In genomic region chr9:12640021-12640587, GRCh38 we compare ENCODE assay signal across 8 cellular contexts. TPM values are rescaled to one million over a fixed set of nuclear protein-coding genes. Genes with fewer than 3 reads are reported as not detected.
DNase-seq lines count a peak whose midpoint lies in the region; ATAC-seq and TF ChIP-seq lines count a peak whose summit lies in the region.

No MANE protein-coding gene starts in this region.

- no peak overlapping the region for H3K4me2 ChIP-seq in Karpas-422 (ENCODE audit: low read depth, low read length, poor library complexity, severe bottlenecking)

- H3K4me3 Mint-ChIP-seq in immature natural killer cell = no peak overlapping the region

- no peak for TF ChIP-seq POLR2A in gastroesophageal sphincter (IDR thresholded peaks at IDR 0.05)
- no peak for TF ChIP-seq POLR2A in upper lobe of left lung (IDR thresholded peaks at IDR 0.05)

- H3K4me3 ChIP-seq in Karpas-422 (ENCODE audit: low read length) (no peak overlapping the region), gastroesophageal sphincter (no peak overlapping the region), thoracic aorta (no peak overlapping the region), upper lobe of left lung (no peak overlapping the region)

- H3K79me2 ChIP-seq in Karpas-422 (ENCODE audit: low read length) = no peaks in the 10 kb centered on the region

- H3K27ac Mint-ChIP-seq in immature natural killer cell = no peak overlapping the region

- 23 to 29% methylated on average over 2 of the region's 2 CpGs for WGBS in gastroesophageal sphincter (ENCODE audit: low coverage in 1 of 2), 2 donors
- WGBS in upper lobe of left lung, 2 donors = 31 to 37% methylated on average over 2 of the region's 2 CpGs

- no peak overlapping the region for H2AFZ ChIP-seq in Karpas-422 (ENCODE audit: low read length)

- peak; percentile 11 to 57 (median 26) for TF ChIP-seq CTCF in gastroesophageal sphincter (IDR thresholded peaks at IDR 0.05)
- TF ChIP-seq CTCF in thoracic aorta (IDR thresholded peaks at IDR 0.05) = peak; percentile 43
- TF ChIP-seq CTCF in upper lobe of left lung (IDR thresholded peaks at IDR 0.05) = peak in 3 of 6 experiments; percentile 32 to 56 (median 35)

- H3K36me3 ChIP-seq in Karpas-422 (ENCODE audit: insufficient read depth, low read length) = no peaks in the 10 kb centered on the region
- no peaks in the 10 kb centered on the region for H3K36me3 ChIP-seq in gastroesophageal sphincter
- H3K36me3 ChIP-seq in thoracic aorta = no peaks in the 10 kb centered on the region
- H3K36me3 ChIP-seq in upper lobe of left lung = no peaks in the 10 kb centered on the region

- H3K9me2 ChIP-seq in Karpas-422 (replicated peaks; ENCODE audit: insufficient read depth, low read length) = no peaks in the 10 kb centered on the region

- no peaks in the 10 kb centered on the region for H4K20me1 ChIP-seq in Karpas-422 (ENCODE audit: insufficient read depth, low read depth, low read length)

- H3K27ac ChIP-seq in Karpas-422 (ENCODE audit: low read length) (no peak overlapping the region), gastroesophageal sphincter (no peak overlapping the region), thoracic aorta (no peak overlapping the region), upper lobe of left lung (no peak overlapping the region)

- peaks cover 3 to 45% (median 14%) of the 10 kb centered on the region in 6 donors for H3K9me3 Mint-ChIP-seq in immature natural killer cell

- H3K9me3 ChIP-seq in Karpas-422 (ENCODE audit: low read length) (no peaks in the 10 kb centered on the region), gastroesophageal sphincter (no peaks in the 10 kb centered on the region), thoracic aorta (no peaks in the 10 kb centered on the region), upper lobe of left lung (no peaks in the 10 kb centered on the region)

- TF ChIP-seq EP300 in gastroesophageal sphincter (IDR thresholded peaks at IDR 0.05) = no peak
- no peak for TF ChIP-seq EP300 in upper lobe of left lung (IDR thresholded peaks at IDR 0.05)

- H3K4me1 ChIP-seq in Karpas-422 (ENCODE audit: low read length) (no peaks in the 10 kb centered on the region), gastroesophageal sphincter (peaks cover 0 to 11% (median 0%) of the 10 kb centered on the region in 3 donors), thoracic aorta (ENCODE audit: control insufficient read depth in 1 of 2, low read depth in 2 of 2) (no peaks in the 10 kb centered on the region), upper lobe of left lung (no peaks in the 10 kb centered on the region)

- DNase-seq in EH (ENCODE audit: low read depth) (peak; percentile 38), Karpas-422 (peak; percentile 81), RKO (ENCODE audit: low spot score) (peak; percentile 80), thoracic aorta (ENCODE audit: low spot score) (no peak), immature natural killer cell (no peak), upper lobe of left lung (no peak)
- no peak for DNase-seq in activated CD8-positive, alpha-beta memory T cell treated with anti-CD3 and anti-CD28 coated beads for 24 hours

- ATAC-seq in gastroesophageal sphincter (no peak), thoracic aorta (ENCODE audit: insufficient number of reproducible peaks, low FRiP score, low read depth) (no peak), upper lobe of left lung (ENCODE audit: low FRiP score in 2 of 2) (no peak)

- H3K9ac ChIP-seq in Karpas-422 (ENCODE audit: low read length) = no peak overlapping the region

- H3K27me3 ChIP-seq in Karpas-422 (ENCODE audit: low read length) = no peaks in the 10 kb centered on the region
- H3K27me3 ChIP-seq in gastroesophageal sphincter = no peaks in the 10 kb centered on the region
- no peaks in the 10 kb centered on the region for H3K27me3 ChIP-seq in thoracic aorta (replicated peaks; ENCODE audit: insufficient read depth)
- no peaks in the 10 kb centered on the region for H3K27me3 ChIP-seq in upper lobe of left lung

- H3K27me3 Mint-ChIP-seq in immature natural killer cell (ENCODE audit: low read depth in 3 of 3) = peaks cover 2 to 4% (median 3%) of the 10 kb centered on the region in 3 donors

- no peaks in the 10 kb centered on the region for H3K36me3 Mint-ChIP-seq in immature natural killer cell

- no peaks in the 10 kb centered on the region for H3K4me1 Mint-ChIP-seq in immature natural killer cell

RNA-seq across cellular contexts. Expression of gene TYRP1, which starts 53.1 kb away (rescaled TPM):
- total RNA-seq in Karpas-422 (2014; rRNA removed; shearing (Covaris generic); ENCODE audit: low replicate concordance) = 0.15 TPM in 1 of 2 replicates, not detected in the other
- total RNA-seq in gastroesophageal sphincter (1 to 10 TPM in 1 of 4 donors, under 1 TPM in 1, not detected in 2; 0.81 to 2.2 TPM), thoracic aorta (1 to 10 TPM; 1.8 to 3.8 TPM), upper lobe of left lung (1 to 10 TPM in 4 of 6 donors, not detected in 2; 3.3 to 8.4 (median 4.2) TPM)
- not detected for polyA plus RNA-seq in immature natural killer cell

Comparison
In these comparisons a context has a peak if more than half of its experiments do, and no peak if none do; other contexts are left out.
1. DNase-seq: peak in EH (single experiment), Karpas-422 (single experiment) and RKO (single experiment); none in thoracic aorta (single experiment), activated CD8-positive, alpha-beta memory T cell treated with anti-CD3 and anti-CD28 coated beads for 24 hours (single experiment), immature natural killer cell (0 of 3) and upper lobe of left lung (0 of 2).